In the genomic region with DNA sequence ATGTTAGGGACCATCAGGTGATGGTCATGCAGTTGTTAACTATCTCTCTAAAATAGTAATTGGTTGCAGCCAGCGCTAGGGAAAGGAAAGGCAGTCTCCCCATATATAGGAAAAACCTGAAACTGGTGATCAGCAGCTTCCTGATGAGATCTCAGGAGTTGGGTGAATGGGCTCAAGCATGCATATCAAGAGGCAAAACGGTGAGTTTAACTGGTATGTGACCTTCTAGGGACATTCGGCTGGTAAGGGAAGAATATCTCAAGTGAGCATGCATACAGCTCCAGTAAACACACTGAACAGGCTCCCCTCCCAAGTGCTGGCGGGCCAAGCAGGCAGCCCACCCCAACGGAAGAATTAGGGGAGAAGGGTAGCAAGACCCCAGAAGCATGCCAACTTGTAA, we compare ENCODE assay signal across 1 cellular context.
TF ChIP-seq lines count a peak whose summit lies in the region.

No MANE protein-coding gene starts in this region.

TF ChIP-seq in GM23338, 12 proteins besides CTCF, POLR2A, EP300 and RAD21 (continued from another document):
- TF ChIP-seq, protein P1, sequence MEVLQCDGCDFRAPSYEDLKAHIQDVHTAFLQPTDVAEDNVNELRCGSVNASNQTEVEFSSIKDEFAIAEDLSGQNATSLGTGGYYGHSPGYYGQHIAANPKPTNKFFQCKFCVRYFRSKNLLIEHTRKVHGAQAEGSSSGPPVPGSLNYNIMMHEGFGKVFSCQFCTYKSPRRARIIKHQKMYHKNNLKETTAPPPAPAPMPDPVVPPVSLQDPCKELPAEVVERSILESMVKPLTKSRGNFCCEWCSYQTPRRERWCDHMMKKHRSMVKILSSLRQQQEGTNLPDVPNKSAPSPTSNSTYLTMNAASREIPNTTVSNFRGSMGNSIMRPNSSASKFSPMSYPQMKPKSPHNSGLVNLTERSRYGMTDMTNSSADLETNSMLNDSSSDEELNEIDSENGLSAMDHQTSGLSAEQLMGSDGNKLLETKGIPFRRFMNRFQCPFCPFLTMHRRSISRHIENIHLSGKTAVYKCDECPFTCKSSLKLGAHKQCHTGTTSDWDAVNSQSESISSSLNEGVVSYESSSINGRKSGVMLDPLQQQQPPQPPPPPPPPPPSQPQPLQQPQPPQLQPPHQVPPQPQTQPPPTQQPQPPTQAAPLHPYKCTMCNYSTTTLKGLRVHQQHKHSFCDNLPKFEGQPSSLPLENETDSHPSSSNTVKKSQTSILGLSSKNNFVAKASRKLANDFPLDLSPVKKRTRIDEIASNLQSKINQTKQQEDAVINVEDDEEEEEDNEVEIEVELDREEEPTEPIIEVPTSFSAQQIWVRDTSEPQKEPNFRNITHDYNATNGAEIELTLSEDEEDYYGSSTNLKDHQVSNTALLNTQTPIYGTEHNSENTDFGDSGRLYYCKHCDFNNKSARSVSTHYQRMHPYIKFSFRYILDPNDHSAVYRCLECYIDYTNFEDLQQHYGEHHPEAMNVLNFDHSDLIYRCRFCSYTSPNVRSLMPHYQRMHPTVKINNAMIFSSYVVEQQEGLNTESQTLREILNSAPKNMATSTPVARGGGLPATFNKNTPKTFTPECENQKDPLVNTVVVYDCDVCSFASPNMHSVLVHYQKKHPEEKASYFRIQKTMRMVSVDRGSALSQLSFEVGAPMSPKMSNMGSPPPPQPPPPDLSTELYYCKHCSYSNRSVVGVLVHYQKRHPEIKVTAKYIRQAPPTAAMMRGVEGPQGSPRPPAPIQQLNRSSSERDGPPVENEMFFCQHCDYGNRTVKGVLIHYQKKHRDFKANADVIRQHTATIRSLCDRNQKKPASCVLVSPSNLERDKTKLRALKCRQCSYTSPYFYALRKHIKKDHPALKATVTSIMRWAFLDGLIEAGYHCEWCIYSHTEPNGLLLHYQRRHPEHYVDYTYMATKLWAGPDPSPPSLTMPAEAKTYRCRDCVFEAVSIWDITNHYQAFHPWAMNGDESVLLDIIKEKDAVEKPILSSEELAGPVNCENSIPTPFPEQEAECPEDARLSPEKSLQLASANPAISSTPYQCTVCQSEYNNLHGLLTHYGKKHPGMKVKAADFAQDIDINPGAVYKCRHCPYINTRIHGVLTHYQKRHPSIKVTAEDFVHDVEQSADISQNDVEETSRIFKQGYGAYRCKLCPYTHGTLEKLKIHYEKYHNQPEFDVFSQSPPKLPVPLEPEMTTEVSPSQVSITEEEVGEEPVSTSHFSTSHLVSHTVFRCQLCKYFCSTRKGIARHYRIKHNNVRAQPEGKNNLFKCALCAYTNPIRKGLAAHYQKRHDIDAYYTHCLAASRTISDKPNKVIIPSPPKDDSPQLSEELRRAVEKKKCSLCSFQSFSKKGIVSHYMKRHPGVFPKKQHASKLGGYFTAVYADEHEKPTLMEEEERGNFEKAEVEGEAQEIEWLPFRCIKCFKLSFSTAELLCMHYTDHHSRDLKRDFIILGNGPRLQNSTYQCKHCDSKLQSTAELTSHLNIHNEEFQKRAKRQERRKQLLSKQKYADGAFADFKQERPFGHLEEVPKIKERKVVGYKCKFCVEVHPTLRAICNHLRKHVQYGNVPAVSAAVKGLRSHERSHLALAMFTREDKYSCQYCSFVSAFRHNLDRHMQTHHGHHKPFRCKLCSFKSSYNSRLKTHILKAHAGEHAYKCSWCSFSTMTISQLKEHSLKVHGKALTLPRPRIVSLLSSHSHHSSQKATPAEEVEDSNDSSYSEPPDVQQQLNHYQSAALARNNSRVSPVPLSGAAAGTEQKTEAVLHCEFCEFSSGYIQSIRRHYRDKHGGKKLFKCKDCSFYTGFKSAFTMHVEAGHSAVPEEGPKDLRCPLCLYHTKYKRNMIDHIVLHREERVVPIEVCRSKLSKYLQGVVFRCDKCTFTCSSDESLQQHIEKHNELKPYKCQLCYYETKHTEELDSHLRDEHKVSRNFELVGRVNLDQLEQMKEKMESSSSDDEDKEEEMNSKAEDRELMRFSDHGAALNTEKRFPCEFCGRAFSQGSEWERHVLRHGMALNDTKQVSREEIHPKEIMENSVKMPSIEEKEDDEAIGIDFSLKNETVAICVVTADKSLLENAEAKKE (CRISPR knock-in tag; IDR thresholded peaks at IDR 0.05): no peak
- TF ChIP-seq EZH2 (IDR thresholded peaks at IDR 0.05; ENCODE audit: low read depth, unreplicated experiment) (no peak), STAT1 (IDR thresholded peaks at IDR 0.05; ENCODE audit: unreplicated experiment) (no peak), NANOG (IDR thresholded peaks at IDR 0.05; ENCODE audit: borderline replicate concordance) (no peak), JUNB (IDR thresholded peaks at IDR 0.05; ENCODE audit: unreplicated experiment) (no peak), CREB1 (CRISPR knock-in tag; IDR thresholded peaks at IDR 0.05; ENCODE audit: low read depth) (no peak), ZNF114 (CRISPR knock-in tag; IDR thresholded peaks at IDR 0.05) (no peak)
- TF ChIP-seq, protein P2, sequence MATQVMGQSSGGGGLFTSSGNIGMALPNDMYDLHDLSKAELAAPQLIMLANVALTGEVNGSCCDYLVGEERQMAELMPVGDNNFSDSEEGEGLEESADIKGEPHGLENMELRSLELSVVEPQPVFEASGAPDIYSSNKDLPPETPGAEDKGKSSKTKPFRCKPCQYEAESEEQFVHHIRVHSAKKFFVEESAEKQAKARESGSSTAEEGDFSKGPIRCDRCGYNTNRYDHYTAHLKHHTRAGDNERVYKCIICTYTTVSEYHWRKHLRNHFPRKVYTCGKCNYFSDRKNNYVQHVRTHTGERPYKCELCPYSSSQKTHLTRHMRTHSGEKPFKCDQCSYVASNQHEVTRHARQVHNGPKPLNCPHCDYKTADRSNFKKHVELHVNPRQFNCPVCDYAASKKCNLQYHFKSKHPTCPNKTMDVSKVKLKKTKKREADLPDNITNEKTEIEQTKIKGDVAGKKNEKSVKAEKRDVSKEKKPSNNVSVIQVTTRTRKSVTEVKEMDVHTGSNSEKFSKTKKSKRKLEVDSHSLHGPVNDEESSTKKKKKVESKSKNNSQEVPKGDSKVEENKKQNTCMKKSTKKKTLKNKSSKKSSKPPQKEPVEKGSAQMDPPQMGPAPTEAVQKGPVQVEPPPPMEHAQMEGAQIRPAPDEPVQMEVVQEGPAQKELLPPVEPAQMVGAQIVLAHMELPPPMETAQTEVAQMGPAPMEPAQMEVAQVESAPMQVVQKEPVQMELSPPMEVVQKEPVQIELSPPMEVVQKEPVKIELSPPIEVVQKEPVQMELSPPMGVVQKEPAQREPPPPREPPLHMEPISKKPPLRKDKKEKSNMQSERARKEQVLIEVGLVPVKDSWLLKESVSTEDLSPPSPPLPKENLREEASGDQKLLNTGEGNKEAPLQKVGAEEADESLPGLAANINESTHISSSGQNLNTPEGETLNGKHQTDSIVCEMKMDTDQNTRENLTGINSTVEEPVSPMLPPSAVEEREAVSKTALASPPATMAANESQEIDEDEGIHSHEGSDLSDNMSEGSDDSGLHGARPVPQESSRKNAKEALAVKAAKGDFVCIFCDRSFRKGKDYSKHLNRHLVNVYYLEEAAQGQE (IDR thresholded peaks at IDR 0.05; ENCODE audit: unreplicated experiment): no peak
- TF ChIP-seq, protein P3, sequence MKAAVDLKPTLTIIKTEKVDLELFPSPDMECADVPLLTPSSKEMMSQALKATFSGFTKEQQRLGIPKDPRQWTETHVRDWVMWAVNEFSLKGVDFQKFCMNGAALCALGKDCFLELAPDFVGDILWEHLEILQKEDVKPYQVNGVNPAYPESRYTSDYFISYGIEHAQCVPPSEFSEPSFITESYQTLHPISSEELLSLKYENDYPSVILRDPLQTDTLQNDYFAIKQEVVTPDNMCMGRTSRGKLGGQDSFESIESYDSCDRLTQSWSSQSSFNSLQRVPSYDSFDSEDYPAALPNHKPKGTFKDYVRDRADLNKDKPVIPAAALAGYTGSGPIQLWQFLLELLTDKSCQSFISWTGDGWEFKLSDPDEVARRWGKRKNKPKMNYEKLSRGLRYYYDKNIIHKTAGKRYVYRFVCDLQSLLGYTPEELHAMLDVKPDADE (IDR thresholded peaks at IDR 0.05): no peak
